Comparison of ENCODE assay signal across 8 cellular contexts in genomic region chr20:17960400-17960885, GRCh38. TPM values are rescaled to one million over a fixed set of nuclear protein-coding genes. Genes with fewer than 3 reads are reported as not detected.
DNase-seq lines count a peak whose midpoint lies in the region; ATAC-seq, FAIRE-seq and TF ChIP-seq lines count a peak whose summit lies in the region.
"Not testable (repeated sequence)": the region's sequence is repeated elsewhere in the genome, so short reads cannot be mapped to it uniquely, and the experiment has no call there.

No MANE protein-coding gene starts in this region.

- not testable (repeated sequence) for H2AK5ac ChIP-seq in H9 (ENCODE audit: insufficient read length, low read length)

- H2AFZ ChIP-seq in H9 (ENCODE audit: low read length) = not testable (repeated sequence)

- not testable (repeated sequence) for H3K23me2 ChIP-seq in H9 (ENCODE audit: insufficient read length, low read depth, low read length, poor library complexity, severe bottlenecking)

- not testable (repeated sequence) for H2BK20ac ChIP-seq in H9 (ENCODE audit: low read depth, low read length, poor library complexity, severe bottlenecking)

- H3K9me3 ChIP-seq in A549; H9 (ENCODE audit: control insufficient read depth, low read depth, low read length); RWPE2 (ENCODE audit: severe bottlenecking); spleen: not testable (repeated sequence)

- not testable (repeated sequence) for H3K9me3 Mint-ChIP-seq in H9; activated T-helper 1 cell treated with anti-CD3 and anti-CD28 coated beads, Interleukin-12 subunit alpha, Interleukin-12 subunit beta, Interleukin-2, Interleukin-4 antibody, amounts not matched to agents 30 ng/mL and 10 ng/mL and 1 ng/mL, durations not matched to agents 14 hours and 24 hours and 36 hours; central memory CD8-positive, alpha-beta T cell; immature natural killer cell; nephron progenitor cell

- H3K4me3 ChIP-seq in A549; RWPE2 (ENCODE audit: severe bottlenecking); spleen: not testable (repeated sequence)

- H3K36me3 Mint-ChIP-seq in H9 (ENCODE audit: insufficient read depth in 1 of 3, low read depth in 3 of 3) = peaks cover 30 to 64% (median 58%) of the 10 kb centered on the region in 3 experiments
- H3K36me3 Mint-ChIP-seq in activated T-helper 1 cell treated with anti-CD3 and anti-CD28 coated beads, Interleukin-12 subunit alpha, Interleukin-12 subunit beta, Interleukin-2, Interleukin-4 antibody, amounts not matched to agents 30 ng/mL and 10 ng/mL and 1 ng/mL, durations not matched to agents 14 hours and 24 hours and 36 hours (ENCODE audit: low read depth) = peaks cover 53% of the 10 kb centered on the region
- H3K36me3 Mint-ChIP-seq in central memory CD8-positive, alpha-beta T cell (ENCODE audit: insufficient read depth) = peaks cover 15% of the 10 kb centered on the region
- H3K36me3 Mint-ChIP-seq in immature natural killer cell = not testable (repeated sequence)
- peaks cover 88% of the 10 kb centered on the region for H3K36me3 Mint-ChIP-seq in nephron progenitor cell (ENCODE audit: low read depth)

- peaks cover 71 to 72% of the 10 kb centered on the region in 2 experiments for H3K4me1 Mint-ChIP-seq in H9
- peaks cover 80% of the 10 kb centered on the region for H3K4me1 Mint-ChIP-seq in activated T-helper 1 cell treated with anti-CD3 and anti-CD28 coated beads, Interleukin-12 subunit alpha, Interleukin-12 subunit beta, Interleukin-2, Interleukin-4 antibody, amounts not matched to agents 30 ng/mL and 10 ng/mL and 1 ng/mL, durations not matched to agents 14 hours and 24 hours and 36 hours (ENCODE audit: low read depth)
- H3K4me1 Mint-ChIP-seq in central memory CD8-positive, alpha-beta T cell = peaks cover 80% of the 10 kb centered on the region
- peaks cover 92% of the 10 kb centered on the region in 2 donors for H3K4me1 Mint-ChIP-seq in immature natural killer cell
- H3K4me1 Mint-ChIP-seq in nephron progenitor cell = peaks cover 74% of the 10 kb centered on the region

- H3K56ac ChIP-seq in H9 (ENCODE audit: insufficient read length, low read depth, low read length) = not testable (repeated sequence)

- not testable (repeated sequence) for TF ChIP-seq CTCF in A549 (IDR thresholded peaks at IDR 0.05); H9 (conservative IDR thresholded peaks at IDR 0.05); RWPE2 (IDR thresholded peaks at IDR 0.05; ENCODE audit: poor library complexity, severe bottlenecking); nephron progenitor cell (IDR thresholded peaks at IDR 0.05); spleen (IDR thresholded peaks at IDR 0.05 in 8 of 11, conservative IDR thresholded peaks at IDR 0.05 in 3 of 11)

- FAIRE-seq in A549 (lab: Jason Lieb, UNC) = not testable (repeated sequence)

- H3K18ac ChIP-seq in H9 (ENCODE audit: insufficient read length, low read depth, low read length) = not testable (repeated sequence)

- not testable (repeated sequence) for H3K4ac ChIP-seq in H9 (ENCODE audit: low read depth, low read length)

- H3T11ph ChIP-seq in H9 (ENCODE audit: low read length) = not testable (repeated sequence)

- peak overlapping the region; percentile 51; the same call in 2 of the 3 replicates for H3K4me2 ChIP-seq in A549
- not testable (repeated sequence) for H3K4me2 ChIP-seq in H9 (ENCODE audit: insufficient read depth, insufficient read length, low read length)

- not testable (repeated sequence) for H2BK15ac ChIP-seq in H9 (ENCODE audit: low read depth, low read length)

- H3K14ac ChIP-seq in H9 (ENCODE audit: insufficient read depth, low read length) = not testable (repeated sequence)

- not testable (repeated sequence) for TF ChIP-seq POLR2A in A549 (IDR thresholded peaks at IDR 0.05; ENCODE audit: low read length); spleen (IDR thresholded peaks at IDR 0.05)

- intact Hi-C loops in activated T-helper 1 cell treated with anti-CD3 and anti-CD28 coated beads, Interleukin-12 subunit alpha, Interleukin-12 subunit beta, Interleukin-2, Interleukin-4 antibody, amounts not matched to agents 30 ng/mL and 10 ng/mL and 1 ng/mL, durations not matched to agents 14 hours and 24 hours and 36 hours (cut with micrococcal nuclease) = loop anchor here (10.0 kb wide), 1 partner anchor 426 kb away; the partner anchor contains the start of gene BFSP1
- intact Hi-C loops in spleen (cut with DNase I; ENCODE audit: low total_unique reads) = not testable (repeated sequence)

- H3K27me3 ChIP-seq in H9 (ENCODE audit: insufficient read depth, low read length); RWPE2 (ENCODE audit: insufficient read depth, poor library complexity, severe bottlenecking); spleen (replicated peaks in 1 of 7): not testable (repeated sequence)

- WGBS in A549 (ENCODE audit: missing lambda C conversion rate) = 94% methylated on average over 16 of the region's 16 CpGs
- no CpG with 5 or more reads among the region's 16 CpGs for WGBS in H9 (ENCODE audit: extremely low coverage, insufficient read length, low lambda C conversion rate)
- 83 to 87% (median 86%) methylated on average over 16 of the region's 16 CpGs for WGBS in spleen, 5 donors

- H3K27ac ChIP-seq in A549; H9 (ENCODE audit: insufficient read length, low read depth, low read length): not testable (repeated sequence)
- H3K27ac ChIP-seq in RWPE2 (ENCODE audit: poor library complexity, severe bottlenecking) (peak overlapping the region; percentile 7), spleen (peak overlapping the region; percentile 20 to 99 (median 97))

- CTCF ChIA-PET in A549 (lab: Yijun Ruan, JAX) = interaction anchor here (0.7 to 4.6 kb wide), 3 partner anchors 13 to 389 kb away, joined by 3 to 17 read pairs (median 3); no protein-coding TSS in a partner anchor

- H3K36me3 ChIP-seq in RWPE2 (ENCODE audit: low read depth) (peaks cover 97% of the 10 kb centered on the region), spleen (peaks cover 0 to 18% (median 9%) of the 10 kb centered on the region in 6 donors)

- POLR2A ChIA-PET in A549 (lab: Yijun Ruan, JAX) = not testable (repeated sequence)

- not testable (repeated sequence) for H4K8ac ChIP-seq in H9 (replicated peaks; ENCODE audit: insufficient read length, low read depth, low read length)

- H3K4me3 Mint-ChIP-seq in H9 (peak overlapping the region; percentile 22 to 39; a peak in 1 of 5 replicates), immature natural killer cell (peak overlapping the region in 1 of 5 donors; percentile 6)
- peak overlapping the region; percentile 45 for H3K4me3 Mint-ChIP-seq in activated T-helper 1 cell treated with anti-CD3 and anti-CD28 coated beads, Interleukin-12 subunit alpha, Interleukin-12 subunit beta, Interleukin-2, Interleukin-4 antibody, amounts not matched to agents 30 ng/mL and 10 ng/mL and 1 ng/mL, durations not matched to agents 14 hours and 24 hours and 36 hours
- peak overlapping the region; percentile 40 for H3K4me3 Mint-ChIP-seq in central memory CD8-positive, alpha-beta T cell
- not testable (repeated sequence) for H3K4me3 Mint-ChIP-seq in nephron progenitor cell

- not testable (repeated sequence) for H3K23ac ChIP-seq in H9 (ENCODE audit: insufficient read length, low read depth, low read length)

- H3K4me1 ChIP-seq in A549 (peaks cover 82% of the 10 kb centered on the region), RWPE2 (ENCODE audit: insufficient read depth, poor library complexity, severe bottlenecking) (peaks cover 43% of the 10 kb centered on the region), spleen (peaks cover 70 to 100% (median 99%) of the 10 kb centered on the region in 6 donors)
- not testable (repeated sequence) for H3K4me1 ChIP-seq in H9 (ENCODE audit: insufficient read depth, low read length)

- peaks cover 89% of the 10 kb centered on the region for H3K79me2 ChIP-seq in H9 (ENCODE audit: insufficient read depth, low read length)

- not testable (repeated sequence) for ATAC-seq in A549; RWPE2 (ENCODE audit: low read depth); central memory CD8-positive, alpha-beta T cell (replicated peaks; ENCODE audit: extremely low read depth, poor library complexity, severe bottlenecking)

- H3K27ac Mint-ChIP-seq in H9 (peak overlapping the region; percentile 87 to 96 (median 95); a peak in 6 of 7 replicates), immature natural killer cell (peak overlapping the region in 4 of 6 donors; percentile 47 to 90 (median 82)), nephron progenitor cell (peak overlapping the region; percentile 80)
- peak overlapping the region; percentile 21 for H3K27ac Mint-ChIP-seq in activated T-helper 1 cell treated with anti-CD3 and anti-CD28 coated beads, Interleukin-12 subunit alpha, Interleukin-12 subunit beta, Interleukin-2, Interleukin-4 antibody, amounts not matched to agents 30 ng/mL and 10 ng/mL and 1 ng/mL, durations not matched to agents 14 hours and 24 hours and 36 hours
- H3K27ac Mint-ChIP-seq in central memory CD8-positive, alpha-beta T cell (ENCODE audit: low read depth) = peak overlapping the region; percentile 93

- DNase-seq in A549 (ENCODE audit: low read depth in 1 of 2, low spot score in 1 of 2); H9; RWPE2 (ENCODE audit: low spot score); activated T-helper 1 cell treated with anti-CD3 and anti-CD28 coated beads, Interleukin-12 subunit alpha, Interleukin-12 subunit beta, Interleukin-2, Interleukin-4 antibody, amounts not matched to agents 30 ng/mL and 10 ng/mL and 1 ng/mL, durations not matched to agents 14 hours and 24 hours and 36 hours (ENCODE audit: low spot score); central memory CD8-positive, alpha-beta T cell (ENCODE audit: low spot score in 2 of 2); immature natural killer cell; nephron progenitor cell; spleen: not testable (repeated sequence)

- H3K9ac ChIP-seq in H9 (ENCODE audit: extremely low read depth, insufficient read length, low read length) = not testable (repeated sequence)

- not testable (repeated sequence) for H2BK12ac ChIP-seq in H9 (ENCODE audit: insufficient read length, low read depth, low read length)

- not testable (repeated sequence) for H4K20me1 ChIP-seq in H9 (ENCODE audit: control insufficient read depth, insufficient read depth, insufficient read length)

- not testable (repeated sequence) for H2BK120ac ChIP-seq in H9 (ENCODE audit: low read depth, low read length, poor library complexity, severe bottlenecking)

- not testable (repeated sequence) for H3K27me3 Mint-ChIP-seq in H9 (ENCODE audit: low read depth); activated T-helper 1 cell treated with anti-CD3 and anti-CD28 coated beads, Interleukin-12 subunit alpha, Interleukin-12 subunit beta, Interleukin-2, Interleukin-4 antibody, amounts not matched to agents 30 ng/mL and 10 ng/mL and 1 ng/mL, durations not matched to agents 14 hours and 24 hours and 36 hours (ENCODE audit: insufficient read depth); central memory CD8-positive, alpha-beta T cell; immature natural killer cell (ENCODE audit: low read depth in 3 of 3); nephron progenitor cell (ENCODE audit: low read depth, poor library complexity)

- H4K5ac ChIP-seq in H9 (ENCODE audit: insufficient read length, low read depth, low read length) = not testable (repeated sequence)

- TF ChIP-seq EP300 in A549 (IDR thresholded peaks at IDR 0.05) = not testable (repeated sequence)

- not testable (repeated sequence) for H3K79me1 ChIP-seq in H9 (ENCODE audit: insufficient read depth, low read depth, low read length, poor library complexity, severe bottlenecking)

- not testable (repeated sequence) for H2BK5ac ChIP-seq in H9 (ENCODE audit: insufficient read length, low read length)

- H4K91ac ChIP-seq in H9 (ENCODE audit: insufficient read length, low read depth, low read length) = not testable (repeated sequence)

- TF ChIP-seq RAD21 in A549 (conservative IDR thresholded peaks at IDR 0.05 in 1 of 2, IDR thresholded peaks at IDR 0.05 in 1 of 2) = not testable (repeated sequence)

RNA-seq across cellular contexts. Expression of gene SNX5, which starts 8.2 kb away (rescaled TPM):
- 275 and 342 TPM in 2 replicates for polyA plus RNA-seq in A549 (2011; rRNA removed)
- 210 and 229 TPM in 2 replicates for polyA plus RNA-seq in A549 (2012; cell fraction: cytosol; rRNA removed)
- 367 and 371 TPM in 2 replicates for polyA plus RNA-seq in A549 (2012; cell fraction: nucleus; rRNA removed)
- polyA plus RNA-seq in A549 (2017; fragmentation: RNase III; extraction: RNeasy Plus Mini Kit Qiagen cat#74134 plus additional on column Dnase treatment) = 225 to 250 TPM (median 240 TPM) in 3 replicates
- polyA minus RNA-seq in A549 (2011; rRNA and poly(A)+ RNA removed) = 132 and 152 TPM in 2 replicates
- total RNA-seq in H9 (2021) = 179 and 194 TPM in 2 replicates
- total RNA-seq in activated T-helper 1 cell treated with anti-CD3 and anti-CD28 coated beads, Interleukin-12 subunit alpha, Interleukin-12 subunit beta, Interleukin-2, Interleukin-4 antibody, amounts not matched to agents 30 ng/mL and 10 ng/mL and 1 ng/mL, durations not matched to agents 14 hours and 24 hours and 36 hours = 238 and 248 TPM in 2 replicates
- polyA plus RNA-seq in immature natural killer cell = 100 to 1,000 TPM in 1 of 3 donors, 10 to 100 TPM in 2; 63.2 to 103 (median 70.6) TPM
- total RNA-seq in spleen = 100 to 1,000 TPM; 126 to 261 (median 192) TPM
- polyA plus RNA-seq in spleen = 100 to 1,000 TPM; 151 to 181 (median 159) TPM

RNA-seq across cellular contexts. Expression of gene MGME1, which starts 8.4 kb away (rescaled TPM):
- 41.8 and 47.9 TPM in 2 replicates for polyA plus RNA-seq in A549 (2011; rRNA removed)
- polyA plus RNA-seq in A549 (2012; cell fraction: cytosol; rRNA removed) = 13.0 and 14.1 TPM in 2 replicates
- 14.4 and 21.3 TPM in 2 replicates for polyA plus RNA-seq in A549 (2012; cell fraction: nucleus; rRNA removed)
- 46.6 to 49.7 TPM (median 46.9 TPM) in 3 replicates for polyA plus RNA-seq in A549 (2017; fragmentation: RNase III; extraction: RNeasy Plus Mini Kit Qiagen cat#74134 plus additional on column Dnase treatment)
- polyA minus RNA-seq in A549 (2011; rRNA and poly(A)+ RNA removed) = 26.2 and 26.5 TPM in 2 replicates
- total RNA-seq in H9 (2021) = 47.7 and 48.9 TPM in 2 replicates
- 32.1 and 33.6 TPM in 2 replicates for total RNA-seq in activated T-helper 1 cell treated with anti-CD3 and anti-CD28 coated beads, Interleukin-12 subunit alpha, Interleukin-12 subunit beta, Interleukin-2, Interleukin-4 antibody, amounts not matched to agents 30 ng/mL and 10 ng/mL and 1 ng/mL, durations not matched to agents 14 hours and 24 hours and 36 hours
- polyA plus RNA-seq in immature natural killer cell = 10 to 100 TPM in 2 of 3 donors, 1 to 10 TPM in 1; 2.9 to 19.9 (median 19.2) TPM
- 10 to 100 TPM; 20.9 to 33.4 (median 28.4) TPM for total RNA-seq in spleen
- polyA plus RNA-seq in spleen = 10 to 100 TPM; 22.5 to 33.1 (median 26.2) TPM

Comparison
In these comparisons a context has a peak if more than half of its experiments do, and no peak if none do; other contexts are left out.
1. H3K27ac Mint-ChIP-seq: peak in every context shown above with its lines; median percentile 95 in H9; 93 in central memory CD8-positive, alpha-beta T cell; 82 in immature natural killer cell; 80 in nephron progenitor cell; 21 in activated T-helper 1 cell treated with anti-CD3 and anti-CD28 coated beads, Interleukin-12 subunit alpha, Interleukin-12 subunit beta, Interleukin-2, Interleukin-4 antibody, amounts not matched to agents 30 ng/mL and 10 ng/mL and 1 ng/mL, durations not matched to agents 14 hours and 24 hours and 36 hours.